In the genomic region with DNA sequence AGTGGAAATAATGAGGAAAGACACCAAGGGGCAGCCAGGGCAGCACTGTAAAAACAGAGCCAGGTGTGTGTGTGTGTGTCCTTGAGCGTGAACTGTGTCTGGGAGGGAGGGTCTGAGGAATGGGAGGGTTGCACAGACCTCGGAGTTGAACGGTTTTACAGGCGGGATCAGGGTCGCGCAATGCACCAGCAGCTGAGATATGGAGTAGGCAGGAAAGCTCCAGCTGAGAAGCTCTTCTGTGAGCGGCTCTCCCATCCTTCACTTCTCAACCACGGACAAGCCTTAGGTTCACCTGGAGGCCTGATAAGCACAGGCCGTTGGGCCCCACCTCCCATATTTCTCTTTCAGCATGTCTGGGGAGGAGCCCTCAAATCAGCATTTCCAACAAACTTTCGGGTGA, we compare ENCODE assay signal across 14 cellular contexts. TPM values are rescaled to one million over a fixed set of nuclear protein-coding genes. Genes with fewer than 3 reads are reported as not detected.
DNase-seq lines count a peak whose midpoint lies in the region; ATAC-seq and TF ChIP-seq lines count a peak whose summit lies in the region.
"Had no signal": no experiment of that assay in that cellular context is flagged by ENCODE, and none has a peak within 500 bp of the region (broad histone marks: within the 10 kb centered on the region; RNA-seq: fewer than 3 reads in every experiment).

No MANE protein-coding gene starts in this region.

- no peaks in the 10 kb centered on the region for H3K9me3 Mint-ChIP-seq in stimulated activated naive CD8-positive, alpha-beta T cell treated with anti-CD3 and anti-CD28 coated beads, Interleukin-15, Interleukin-2, amounts not matched to agents 100 ng/mL and 50 ng/mL, for 24 hours
- no peaks in the 10 kb centered on the region for H3K9me3 Mint-ChIP-seq in activated CD8-positive, alpha-beta T cell treated with anti-CD3 and anti-CD28 coated beads for 36 hours
- H3K9me3 Mint-ChIP-seq in memory B cell = no peaks in the 10 kb centered on the region
- no peaks in the 10 kb centered on the region for H3K9me3 Mint-ChIP-seq in type B pancreatic cell

- CTCF ChIA-PET in activated CD8-positive, alpha-beta T cell treated with anti-CD3 and anti-CD28 coated beads for 36 hours (lab: Charles Lee) = interaction anchor here (6.8 kb wide), 1 partner anchor 34 kb away, joined by 42 read pairs; no protein-coding TSS in a partner anchor

- DNase-seq in stimulated activated naive CD8-positive, alpha-beta T cell treated with anti-CD3 and anti-CD28 coated beads, Interleukin-15, Interleukin-2, amounts not matched to agents 100 U/mL and 50 U/mL, for 24 hours = no peak
- no peak for DNase-seq in activated CD8-positive, alpha-beta T cell treated with anti-CD3 and anti-CD28 coated beads for 36 hours
- DNase-seq in memory B cell (ENCODE audit: low spot score in 2 of 2) (no peak), type B pancreatic cell (ENCODE audit: extremely low spot score, unreplicated experiment) (no peak), posterior vena cava (ENCODE audit: low spot score) (no peak), HPDE6-E6E7 (ENCODE audit: extremely low spot score) (no peak), superior temporal gyrus (ENCODE audit: extremely low spot score) (no peak)
- DNase-seq: activated gamma-delta T cell treated with Interleukin-2 at 50 U/mL for 16 hours; AML-193; effector CD4-positive, alpha-beta T cell; H7; PC-9; stimulated activated naive CD4-positive, alpha-beta T cell had no signal

- intact Hi-C loops in activated CD8-positive, alpha-beta T cell treated with anti-CD3 and anti-CD28 coated beads for 36 hours (cut with micrococcal nuclease) = loop anchor here (5.0 to 10.0 kb wide), 3 partner anchors 34 to 126 kb away; partner anchors contain the start of gene AFTPH
- intact Hi-C loops in posterior vena cava (cut with DNase I) = loop anchor here in 1 of 2 donors (10.0 kb wide), 1 partner anchor 47 kb away; no protein-coding TSS in a partner anchor

- no peak for ATAC-seq in stimulated activated naive CD8-positive, alpha-beta T cell treated with anti-CD3 and anti-CD28 coated beads, Interleukin-15, Interleukin-2, amounts not matched to agents 100 U/mL and 50 U/mL, for 24 hours
- no peak for ATAC-seq in activated CD8-positive, alpha-beta T cell treated with anti-CD3 and anti-CD28 coated beads for 36 hours
- ATAC-seq in memory B cell (ENCODE audit: low read depth) = no peak

- H3K27ac Mint-ChIP-seq in stimulated activated naive CD8-positive, alpha-beta T cell treated with anti-CD3 and anti-CD28 coated beads, Interleukin-15, Interleukin-2, amounts not matched to agents 100 ng/mL and 50 ng/mL, for 24 hours = peak overlapping the region; percentile 62
- peak overlapping the region; percentile 35 for H3K27ac Mint-ChIP-seq in activated CD8-positive, alpha-beta T cell treated with anti-CD3 and anti-CD28 coated beads for 36 hours
- peak overlapping the region; percentile 89 for H3K27ac Mint-ChIP-seq in memory B cell
- H3K27ac Mint-ChIP-seq in type B pancreatic cell = peak overlapping the region; percentile 83

- POLR2A ChIA-PET in activated CD8-positive, alpha-beta T cell treated with anti-CD3 and anti-CD28 coated beads for 36 hours (lab: Charles Lee) = interaction anchor here (1.2 to 3.5 kb wide), 2 partner anchors 12 to 13 kb away, joined by 5 to 48 read pairs; partner anchors contain the start of gene SERTAD2

- peaks cover 98% of the 10 kb centered on the region for H3K4me1 Mint-ChIP-seq in stimulated activated naive CD8-positive, alpha-beta T cell treated with anti-CD3 and anti-CD28 coated beads, Interleukin-15, Interleukin-2, amounts not matched to agents 100 ng/mL and 50 ng/mL, for 24 hours (ENCODE audit: low read depth)
- H3K4me1 Mint-ChIP-seq in activated CD8-positive, alpha-beta T cell treated with anti-CD3 and anti-CD28 coated beads for 36 hours (ENCODE audit: low read depth) = peaks cover 90% of the 10 kb centered on the region
- H3K4me1 Mint-ChIP-seq in memory B cell (peaks cover 57% of the 10 kb centered on the region), type B pancreatic cell (ENCODE audit: unreplicated experiment) (peaks cover 84% of the 10 kb centered on the region)

- H3K36me3 Mint-ChIP-seq in stimulated activated naive CD8-positive, alpha-beta T cell treated with anti-CD3 and anti-CD28 coated beads, Interleukin-15, Interleukin-2, amounts not matched to agents 100 ng/mL and 50 ng/mL, for 24 hours (ENCODE audit: low read depth) = peaks cover 9% of the 10 kb centered on the region
- peaks cover 19% of the 10 kb centered on the region for H3K36me3 Mint-ChIP-seq in activated CD8-positive, alpha-beta T cell treated with anti-CD3 and anti-CD28 coated beads for 36 hours (ENCODE audit: low read depth)
- H3K36me3 Mint-ChIP-seq in memory B cell (peaks cover 2% of the 10 kb centered on the region), type B pancreatic cell (peaks cover 6% of the 10 kb centered on the region)

- no peaks in the 10 kb centered on the region for H3K27me3 Mint-ChIP-seq in stimulated activated naive CD8-positive, alpha-beta T cell treated with anti-CD3 and anti-CD28 coated beads, Interleukin-15, Interleukin-2, amounts not matched to agents 100 ng/mL and 50 ng/mL, for 24 hours
- no peaks in the 10 kb centered on the region for H3K27me3 Mint-ChIP-seq in activated CD8-positive, alpha-beta T cell treated with anti-CD3 and anti-CD28 coated beads for 36 hours
- H3K27me3 Mint-ChIP-seq in memory B cell (no peaks in the 10 kb centered on the region), type B pancreatic cell (no peaks in the 10 kb centered on the region)

- no peak for TF ChIP-seq CTCF in activated CD8-positive, alpha-beta T cell treated with anti-CD3 and anti-CD28 coated beads for 36 hours (IDR thresholded peaks at IDR 0.05)
- no peak for TF ChIP-seq CTCF in type B pancreatic cell (conservative IDR thresholded peaks at IDR 0.05)

- no peak overlapping the region for H3K4me3 Mint-ChIP-seq in stimulated activated naive CD8-positive, alpha-beta T cell treated with anti-CD3 and anti-CD28 coated beads, Interleukin-15, Interleukin-2, amounts not matched to agents 100 ng/mL and 50 ng/mL, for 24 hours
- no peak overlapping the region for H3K4me3 Mint-ChIP-seq in activated CD8-positive, alpha-beta T cell treated with anti-CD3 and anti-CD28 coated beads for 36 hours
- peak overlapping the region; percentile 51 for H3K4me3 Mint-ChIP-seq in memory B cell
- peak overlapping the region; percentile 46 for H3K4me3 Mint-ChIP-seq in type B pancreatic cell

RNA-seq across cellular contexts. Expression of gene SERTAD2, which starts 12.1 kb away (rescaled TPM):
- 10 to 100 TPM; 31.2 to 33.9 TPM for total RNA-seq in activated CD8-positive, alpha-beta T cell treated with anti-CD3 and anti-CD28 coated beads for 36 hours
- total RNA-seq in type B pancreatic cell (ENCODE audit: low replicate concordance) = 19.2 and 26.2 TPM in 2 replicates
- total RNA-seq in posterior vena cava = 10 to 100 TPM; 17.3 to 21.8 TPM

Comparison
In these comparisons a context has a peak if more than half of its experiments do, and no peak if none do; other contexts are left out.
1. H3K27ac Mint-ChIP-seq: peak in every context shown above with its lines; median percentile 89 in memory B cell; 83 in type B pancreatic cell; 62 in stimulated activated naive CD8-positive, alpha-beta T cell treated with anti-CD3 and anti-CD28 coated beads, Interleukin-15, Interleukin-2, amounts not matched to agents 100 ng/mL and 50 ng/mL, for 24 hours; 35 in activated CD8-positive, alpha-beta T cell treated with anti-CD3 and anti-CD28 coated beads for 36 hours.
2. H3K4me3 Mint-ChIP-seq: peak in memory B cell (single experiment) and type B pancreatic cell (single experiment); none in stimulated activated naive CD8-positive, alpha-beta T cell treated with anti-CD3 and anti-CD28 coated beads, Interleukin-15, Interleukin-2, amounts not matched to agents 100 ng/mL and 50 ng/mL, for 24 hours (single experiment) and activated CD8-positive, alpha-beta T cell treated with anti-CD3 and anti-CD28 coated beads for 36 hours (single experiment).